Comparison of ENCODE assay signal across 7 cellular contexts in genomic region chr4:99947608-99948007, GRCh38. TPM values are rescaled to one million over a fixed set of nuclear protein-coding genes. Genes with fewer than 3 reads are reported as not detected.
DNase-seq lines count a peak whose midpoint lies in the region; ATAC-seq and TF ChIP-seq lines count a peak whose summit lies in the region.

No MANE protein-coding gene starts in this region.

- peaks cover 65% of the 10 kb centered on the region for H3K79me2 ChIP-seq in HCT116 (ENCODE audit: insufficient read depth, low read length)

- H3K4me3 Mint-ChIP-seq in T-helper 1 cell treated with Interleukin-12 subunit alpha and Interleukin-12 subunit beta and Interleukin-4 antibody, amounts not matched to agents 30 μg/mL and 1 μg/mL, for 36 hours: peak overlapping the region; percentile 89
- H3K4me3 Mint-ChIP-seq in glutamatergic neuron (ENCODE audit: unreplicated experiment): no peak overlapping the region
- peak overlapping the region in 1 of 2 donors; percentile 44 for H3K4me3 Mint-ChIP-seq in stimulated activated naive B cell treated with anti-CD40 and anti-IgM and Interleukin-4, amounts not matched to agents 10 μg/mL and 1 μg/mL and 100 μg/mL, for 72 hours

- no peaks in the 10 kb centered on the region for H3K9me3 ChIP-seq in HCT116 (ENCODE audit: control insufficient read depth in 1 of 2, insufficient read depth in 1 of 2, low read depth in 1 of 2, low read length in 2 of 2)

- POLR2A ChIA-PET in HCT116 (lab: Charles Lee): interaction anchor here (1.5 to 1.6 kb wide), 2 partner anchors 51 to 224 kb away, joined by 3 read pairs; no protein-coding TSS in a partner anchor

- H3K4me1 ChIP-seq in HCT116 (ENCODE audit: control insufficient read depth in 1 of 2, insufficient read depth in 2 of 2, low read length in 2 of 2): peaks cover 16 to 39% of the 10 kb centered on the region in 2 experiments; a peak in 3 of 4 replicates

- peaks cover 33% of the 10 kb centered on the region for H3K4me1 Mint-ChIP-seq in T-helper 1 cell treated with Interleukin-12 subunit alpha and Interleukin-12 subunit beta and Interleukin-4 antibody, amounts not matched to agents 30 μg/mL and 1 μg/mL, for 36 hours (ENCODE audit: low read depth)
- peaks cover 7% of the 10 kb centered on the region for H3K4me1 Mint-ChIP-seq in glutamatergic neuron (ENCODE audit: low read depth, unreplicated experiment)
- H3K4me1 Mint-ChIP-seq in stimulated activated naive B cell treated with anti-CD40 and anti-IgM and Interleukin-4, amounts not matched to agents 10 μg/mL and 1 μg/mL and 100 μg/mL, for 72 hours: peaks cover 14 to 48% of the 10 kb centered on the region in 2 donors

- no peak for TF ChIP-seq RAD21 in HCT116 (IDR thresholded peaks at IDR 0.05; ENCODE audit: low read depth)

- H3K9me2 ChIP-seq in HCT116 (ENCODE audit: insufficient read depth): no peaks in the 10 kb centered on the region

- DNase-seq in HCT116 (ENCODE audit: low read depth, low spot score) (no peak), glutamatergic neuron (no peak), HPDE6-E6E7 (ENCODE audit: extremely low spot score) (no peak)
- DNase-seq in stimulated activated naive B cell treated with anti-CD40 and anti-IgM and Interleukin-4, amounts not matched to agents 10 μg/mL and 1 μg/mL and 100 μg/mL, for 72 hours: no peak

- H3K4me2 ChIP-seq in HCT116 (ENCODE audit: low read length): peak overlapping the region; percentile 88

- ATAC-seq in HCT116 (no peak), GM21737 (IDR thresholded peaks at IDR 0.05; ENCODE audit: unreplicated experiment) (no peak), HG02571 (IDR thresholded peaks at IDR 0.05; ENCODE audit: unreplicated experiment) (no peak)
- no peak for ATAC-seq in stimulated activated naive B cell treated with anti-CD40 and anti-IgM and Interleukin-4, amounts not matched to agents 10 μg/mL and 1 μg/mL and 100 μg/mL, for 72 hours (replicated peaks)

- H3K36me3 ChIP-seq in HCT116 (ENCODE audit: control insufficient read depth in 1 of 2, insufficient read depth in 2 of 2, low read length in 2 of 2): peaks cover 8 to 12% of the 10 kb centered on the region in 2 experiments; a peak in 3 of 4 replicates

- H3K27me3 Mint-ChIP-seq in T-helper 1 cell treated with Interleukin-12 subunit alpha and Interleukin-12 subunit beta and Interleukin-4 antibody, amounts not matched to agents 30 μg/mL and 1 μg/mL, for 36 hours (ENCODE audit: low read depth): no peaks in the 10 kb centered on the region
- H3K27me3 Mint-ChIP-seq in glutamatergic neuron (ENCODE audit: unreplicated experiment): peaks cover 2% of the 10 kb centered on the region
- no peaks in the 10 kb centered on the region for H3K27me3 Mint-ChIP-seq in stimulated activated naive B cell treated with anti-CD40 and anti-IgM and Interleukin-4, amounts not matched to agents 10 μg/mL and 1 μg/mL and 100 μg/mL, for 72 hours

- no peaks in the 10 kb centered on the region for H3K27me3 ChIP-seq in HCT116 (ENCODE audit: insufficient read depth, low read length)

- CTCF ChIA-PET in HCT116 (lab: Charles Lee): interaction anchor here (1.5 to 1.7 kb wide), 2 partner anchors 53 to 140 kb away, joined by 3 to 6 read pairs; partner anchors contain the start of gene LAMTOR3

- peak overlapping the region; percentile 92; the same call in 1 of the 2 replicates for H3K9ac ChIP-seq in HCT116 (ENCODE audit: low read length)

- peak overlapping the region; percentile 85 to 86; a peak in 3 of 4 replicates for H3K4me3 ChIP-seq in HCT116 (replicated peaks in 1 of 2; ENCODE audit: low read depth in 1 of 2, low read length in 2 of 2)

- H2AFZ ChIP-seq in HCT116 (ENCODE audit: low read depth, low read length, poor library complexity, severe bottlenecking): no peak overlapping the region

- peaks cover 30% of the 10 kb centered on the region for H3K36me3 Mint-ChIP-seq in T-helper 1 cell treated with Interleukin-12 subunit alpha and Interleukin-12 subunit beta and Interleukin-4 antibody, amounts not matched to agents 30 μg/mL and 1 μg/mL, for 36 hours (ENCODE audit: low read depth)
- no peaks in the 10 kb centered on the region for H3K36me3 Mint-ChIP-seq in glutamatergic neuron (ENCODE audit: unreplicated experiment)
- H3K36me3 Mint-ChIP-seq in stimulated activated naive B cell treated with anti-CD40 and anti-IgM and Interleukin-4, amounts not matched to agents 10 μg/mL and 1 μg/mL and 100 μg/mL, for 72 hours: peaks cover 14 to 32% of the 10 kb centered on the region in 2 donors

- no peaks in the 10 kb centered on the region for H3K9me3 Mint-ChIP-seq in T-helper 1 cell treated with Interleukin-12 subunit alpha and Interleukin-12 subunit beta and Interleukin-4 antibody, amounts not matched to agents 30 μg/mL and 1 μg/mL, for 36 hours
- peaks cover 6% of the 10 kb centered on the region for H3K9me3 Mint-ChIP-seq in glutamatergic neuron (ENCODE audit: unreplicated experiment)
- H3K9me3 Mint-ChIP-seq in stimulated activated naive B cell treated with anti-CD40 and anti-IgM and Interleukin-4, amounts not matched to agents 10 μg/mL and 1 μg/mL and 100 μg/mL, for 72 hours: peaks cover 0 to 2% of the 10 kb centered on the region in 2 donors

- intact Hi-C loops in HCT116 (cut with micrococcal nuclease): loop anchor here (5.0 kb wide), 2 partner anchors 55 to 135 kb away; partner anchors contain the start of gene LAMTOR3

- no peak for TF ChIP-seq CTCF in HCT116 (IDR thresholded peaks at IDR 0.05 in 2 of 3, conservative IDR thresholded peaks at IDR 0.05 in 1 of 3; ENCODE audit: borderline replicate concordance in 1 of 3, insufficient read depth in 1 of 3, low read depth in 2 of 3, low read length in 2 of 3)
- TF ChIP-seq CTCF in glutamatergic neuron (IDR thresholded peaks at IDR 0.05; ENCODE audit: partially characterized antibody, unreplicated experiment): no peak

- H3K27ac Mint-ChIP-seq in T-helper 1 cell treated with Interleukin-12 subunit alpha and Interleukin-12 subunit beta and Interleukin-4 antibody, amounts not matched to agents 30 μg/mL and 1 μg/mL, for 36 hours: peak overlapping the region; percentile 96
- peak overlapping the region; percentile 92 for H3K27ac Mint-ChIP-seq in glutamatergic neuron (ENCODE audit: unreplicated experiment)
- peak overlapping the region; percentile 65 for H3K27ac Mint-ChIP-seq in stimulated activated naive B cell treated with anti-CD40 and anti-IgM and Interleukin-4, amounts not matched to agents 10 μg/mL and 1 μg/mL and 100 μg/mL, for 72 hours

- no peak for TF ChIP-seq POLR2A in HCT116 (IDR thresholded peaks at IDR 0.05; ENCODE audit: borderline replicate concordance, extremely low read depth, insufficient read depth, insufficient read length)

- no TSS peak for BruUV-seq in HCT116 (replicated peaks; lab: Mats Ljungman, UMichigan)

- peak overlapping the region; percentile 94; the same call in 1 of the 2 replicates for H3K27ac ChIP-seq in HCT116 (ENCODE audit: low read depth, low read length)

- RAD21 ChIA-PET in HCT116 (lab: Charles Lee; ENCODE audit: low non-redundant PET in 1 of 2, low total read pairs in 2 of 2, uncharacterized antibody in 2 of 2, unreplicated experiment in 2 of 2): no interaction called here

- H4K20me1 ChIP-seq in HCT116 (ENCODE audit: insufficient read depth): peaks cover 8% of the 10 kb centered on the region; the same call in 1 of the 2 replicates

TF ChIP-seq in HCT116, 20 proteins besides CTCF, POLR2A, EP300 and RAD21 (continues in another document):
- TF ChIP-seq SP1 (IDR thresholded peaks at IDR 0.05; ENCODE audit: low read depth) (no peak), POLR2AphosphoS5 (IDR thresholded peaks at IDR 0.05; ENCODE audit: low read depth, low read length) (no peak), YY1 (IDR thresholded peaks at IDR 0.05; ENCODE audit: extremely low read depth, insufficient replicate concordance, low read depth, low read length) (no peak), EZH2 (IDR thresholded peaks at IDR 0.05) (no peak), SRF (IDR thresholded peaks at IDR 0.05; ENCODE audit: low read depth) (no peak), EGR1 (IDR thresholded peaks at IDR 0.05; ENCODE audit: low read depth) (no peak), MAX (IDR thresholded peaks at IDR 0.05) (no peak), EZH2phosphoT487 (IDR thresholded peaks at IDR 0.05; ENCODE audit: borderline replicate concordance) (no peak), FOSL1 (IDR thresholded peaks at IDR 0.05; ENCODE audit: low read depth) (no peak), JUND (IDR thresholded peaks at IDR 0.05) (no peak), CEBPB (IDR thresholded peaks at IDR 0.05; ENCODE audit: low read depth) (no peak), ZFX (IDR thresholded peaks at IDR 0.05) (no peak), ZNF274 (IDR thresholded peaks at IDR 0.05; ENCODE audit: low read depth, low read length) (no peak), SIN3A (IDR thresholded peaks at IDR 0.05; ENCODE audit: low read depth) (no peak), TCF7L2 (IDR thresholded peaks at IDR 0.05; ENCODE audit: borderline replicate concordance, extremely low read depth, insufficient read depth, insufficient read length) (no peak), ATF3 (IDR thresholded peaks at IDR 0.05) (no peak)

RNA-seq across cellular contexts. Expression of gene DNAJB14, which starts 1.2 kb away (rescaled TPM):
- 52.5 TPM for total RNA-seq in HCT116 (2021; ENCODE audit: unreplicated experiment)
- 22.9 and 29.0 TPM in 2 replicates for polyA plus RNA-seq in HCT116 (2012)
- 35.9 TPM for total RNA-seq in glutamatergic neuron (ENCODE audit: unreplicated experiment)

RNA-seq across cellular contexts. Expression of gene H2AZ1, which starts 2.5 kb away (rescaled TPM):
- 839 TPM for total RNA-seq in HCT116 (2021; ENCODE audit: unreplicated experiment)
- polyA plus RNA-seq in HCT116 (2012): 866 and 1,089 TPM in 2 replicates
- 246 TPM for total RNA-seq in glutamatergic neuron (ENCODE audit: unreplicated experiment)

RNA-seq across cellular contexts. Expression of gene LAMTOR3, which starts 53.4 kb away (rescaled TPM):
- 21.0 TPM for total RNA-seq in HCT116 (2021; ENCODE audit: unreplicated experiment)
- 6.0 and 8.5 TPM in 2 replicates for polyA plus RNA-seq in HCT116 (2012)
- total RNA-seq in glutamatergic neuron (ENCODE audit: unreplicated experiment): 39.1 TPM
